Comparison of ENCODE assay signal across 27 cellular contexts in the genomic region with DNA sequence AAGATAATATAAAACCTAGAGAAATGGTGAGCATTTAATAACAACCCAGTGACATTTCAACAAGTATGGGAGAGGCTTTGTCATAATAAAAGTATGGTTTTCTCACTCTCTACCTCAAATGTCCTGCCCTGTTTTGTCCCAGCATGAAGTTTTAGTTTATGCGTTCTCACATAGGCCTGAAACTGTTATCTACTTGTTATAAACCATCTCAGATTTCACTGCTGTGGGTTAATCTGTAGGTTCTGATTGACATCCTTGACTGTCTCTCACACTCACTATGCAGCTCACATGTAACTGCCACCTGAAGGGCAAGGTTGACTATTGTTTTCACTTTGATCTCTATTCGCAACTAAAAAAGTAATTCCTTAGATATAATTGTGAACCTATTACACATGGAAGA. TPM values are rescaled to one million over a fixed set of nuclear protein-coding genes. Genes with fewer than 3 reads are reported as not detected.
A peak's percentile ranks its signal among the peaks of the same experiment; 100 is the strongest.
DNase-seq lines count a peak whose midpoint lies in the region; ATAC-seq and TF ChIP-seq lines count a peak whose summit lies in the region.
"Had no signal": no experiment of that assay in that cellular context is flagged by ENCODE, and none has a peak within 500 bp of the region (broad histone marks: within the 10 kb centered on the region; RNA-seq: fewer than 3 reads in every experiment).

No MANE protein-coding gene starts in this region.

- H3K27ac Mint-ChIP-seq in immature natural killer cell = no peak overlapping the region
- H3K27ac Mint-ChIP-seq: activated B cell treated with CpG ODN at 0.5 μM for 24 hours; activated CD4-positive, alpha-beta memory T cell treated with anti-CD3 and anti-CD28 coated beads for 36 hours had no signal

- H4K20me1 ChIP-seq in BLaER1 = peaks cover 100% of the 10 kb centered on the region

- H3K9me3 Mint-ChIP-seq in immature natural killer cell = no peaks in the 10 kb centered on the region
- H3K9me3 Mint-ChIP-seq: activated B cell treated with CpG ODN at 0.5 μM for 24 hours; activated CD4-positive, alpha-beta memory T cell treated with anti-CD3 and anti-CD28 coated beads for 36 hours; CD14-positive monocyte; nephron had no signal

- H3K27ac ChIP-seq in BLaER1 = no peak overlapping the region
- H3K27ac ChIP-seq: gastroesophageal sphincter, pancreas had no signal

- no peak overlapping the region for H3K9ac ChIP-seq in BLaER1

- no peak overlapping the region for H3K4me3 ChIP-seq in BLaER1
- H3K4me3 ChIP-seq: gastroesophageal sphincter, pancreas, right atrium auricular region, spleen, stomach had no signal

- POLR2A ChIA-PET in HEK293T (lab: Yijun Ruan, JAX) = no interaction called here

- peaks cover 0 to 29% of the 10 kb centered on the region in 2 donors for H3K4me1 Mint-ChIP-seq in immature natural killer cell

- peaks cover 7 to 11% (median 9%) of the 10 kb centered on the region in 3 donors for H3K36me3 Mint-ChIP-seq in immature natural killer cell
- H3K36me3 Mint-ChIP-seq: activated CD4-positive, alpha-beta memory T cell treated with anti-CD3 and anti-CD28 coated beads for 36 hours had no signal

- no peaks in the 10 kb centered on the region for H3K27me3 ChIP-seq in BLaER1
- H3K27me3 ChIP-seq: gastroesophageal sphincter, pancreas, right atrium auricular region, spleen, stomach had no signal

- H3K9me3 ChIP-seq in BLaER1 = no peaks in the 10 kb centered on the region
- H3K9me3 ChIP-seq: gastroesophageal sphincter, pancreas, right atrium auricular region, spleen, stomach had no signal

- peaks cover 83% of the 10 kb centered on the region for H3K4me1 ChIP-seq in BLaER1

- peak overlapping the region; percentile 56; the same call in 1 of the 2 replicates for H3K4me2 ChIP-seq in BLaER1

- DNase-seq in HEK293T (ENCODE audit: extremely low spot score) (no peak), immature natural killer cell (peak; percentile 66 to 79 (median 72)), GDM1 (lab: John Stamatoyannopoulos, UW) (no peak), NCI-H82 treated with DMSO at 0.1 percent for 48 hours (lab: John Stamatoyannopoulos, UW; ENCODE audit: unreplicated experiment) (no peak), NCI-H187 treated with DMSO at 0.1 percent for 48 hours (lab: John Stamatoyannopoulos, UW) (no peak)
- DNase-seq in stimulated activated CD4-positive, alpha-beta T cell treated with anti-CD3 and anti-CD28 coated beads, Interleukin-15, amount 100 ng/mL, for 24 hours = no peak
- DNase-seq: activated B cell treated with CpG ODN at 0.5 μM for 24 hours; activated CD4-positive, alpha-beta memory T cell treated with anti-CD3 and anti-CD28 coated beads for 36 hours; activated naive CD4-positive, alpha-beta T cell treated with Interleukin-2 at 50 U/mL for 16 hours; amygdala; hippocampal formation; midbrain; MM.1S; NCI-H1436; NCI-H2107; NK-92 treated with Interleukin-12 subunit alpha and Interleukin-12 subunit beta, amount 100 ng/mL, for 24 hours; pancreas; SHP77 treated with DMSO at 0.1 percent for 48 hours; spleen; stomach; trophoblast cell had no signal

- CTCF ChIA-PET in HEK293T (lab: Yijun Ruan, JAX) = no interaction called here

- peaks cover 2 to 9% (median 6%) of the 10 kb centered on the region in 3 donors for H3K27me3 Mint-ChIP-seq in immature natural killer cell (ENCODE audit: low read depth in 3 of 3)
- H3K27me3 Mint-ChIP-seq: activated B cell treated with CpG ODN at 0.5 μM for 24 hours; activated CD4-positive, alpha-beta memory T cell treated with anti-CD3 and anti-CD28 coated beads for 36 hours had no signal

- peak; percentile 41 for ATAC-seq in GM18498 (IDR thresholded peaks at IDR 0.05; ENCODE audit: unreplicated experiment)
- ATAC-seq: gastroesophageal sphincter had no signal

- H3K36me3 ChIP-seq in BLaER1 = peaks cover 89% of the 10 kb centered on the region
- H3K36me3 ChIP-seq: gastroesophageal sphincter, pancreas, right atrium auricular region, stomach had no signal

- H3K4me3 Mint-ChIP-seq in immature natural killer cell = peak overlapping the region in 3 of 5 donors; percentile 42 to 76 (median 60)
- H3K4me3 Mint-ChIP-seq: activated B cell treated with CpG ODN at 0.5 μM for 24 hours; activated CD4-positive, alpha-beta memory T cell treated with anti-CD3 and anti-CD28 coated beads for 36 hours; CD14-positive monocyte; nephron had no signal

TF ChIP-seq in HEK293T, 16 proteins besides CTCF, POLR2A, EP300 and RAD21:
- TF ChIP-seq FOXA1 (IDR thresholded peaks at IDR 0.05) = no peak
- TF ChIP-seq, protein P1, sequence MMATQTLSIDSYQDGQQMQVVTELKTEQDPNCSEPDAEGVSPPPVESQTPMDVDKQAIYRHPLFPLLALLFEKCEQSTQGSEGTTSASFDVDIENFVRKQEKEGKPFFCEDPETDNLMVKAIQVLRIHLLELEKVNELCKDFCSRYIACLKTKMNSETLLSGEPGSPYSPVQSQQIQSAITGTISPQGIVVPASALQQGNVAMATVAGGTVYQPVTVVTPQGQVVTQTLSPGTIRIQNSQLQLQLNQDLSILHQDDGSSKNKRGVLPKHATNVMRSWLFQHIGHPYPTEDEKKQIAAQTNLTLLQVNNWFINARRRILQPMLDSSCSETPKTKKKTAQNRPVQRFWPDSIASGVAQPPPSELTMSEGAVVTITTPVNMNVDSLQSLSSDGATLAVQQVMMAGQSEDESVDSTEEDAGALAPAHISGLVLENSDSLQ (IDR thresholded peaks at IDR 0.05) = peak; percentile 92

RNA-seq across cellular contexts. Expression of a gene that starts 44.9 kb away (rescaled TPM):
- 100 to 1,000 TPM in 1 of 3 donors, 10 to 100 TPM in 2; 56.5 to 115 (median 62.3) TPM for polyA plus RNA-seq in immature natural killer cell

Comparison
In these comparisons a context has a peak if more than half of its experiments do, and no peak if none do; other contexts are left out.
1. DNase-seq: peak in immature natural killer cell (3 of 3); none in HEK293T (single experiment), GDM1 (single experiment), NCI-H82 treated with DMSO at 0.1 percent for 48 hours (single experiment), NCI-H187 treated with DMSO at 0.1 percent for 48 hours (single experiment) and stimulated activated CD4-positive, alpha-beta T cell treated with anti-CD3 and anti-CD28 coated beads, Interleukin-15, amount 100 ng/mL, for 24 hours (single experiment).